In genomic region chr3:179098388-179099077, GRCh38 we compare ENCODE assay signal across 1 cellular context.
TF ChIP-seq lines count a peak whose summit lies in the region.

No MANE protein-coding gene starts in this region.

TF ChIP-seq in GM23338, 12 proteins besides CTCF, POLR2A, EP300 and RAD21 (continued from another document):
- TF ChIP-seq ZNF462 (CRISPR knock-in tag; IDR thresholded peaks at IDR 0.05) (no peak), NANOG (IDR thresholded peaks at IDR 0.05; ENCODE audit: borderline replicate concordance) (no peak), EZH2phosphoT487 (IDR thresholded peaks at IDR 0.05; ENCODE audit: unreplicated experiment) (no peak)
